Comparison of ENCODE assay signal across 8 cellular contexts in genomic region chr19:10604460-10604980, GRCh38. TPM values are rescaled to one million over a fixed set of nuclear protein-coding genes. Genes with fewer than 3 reads are reported as not detected.
DNase-seq lines count a peak whose midpoint lies in the region; ATAC-seq and TF ChIP-seq lines count a peak whose summit lies in the region.

No MANE protein-coding gene starts in this region.

- H3K4me1 ChIP-seq in body of pancreas = peaks cover 27% of the 10 kb centered on the region

- peak overlapping the region; percentile 96 to 99 (median 99) for H3K27ac Mint-ChIP-seq in IgD-negative memory B cell
- peak overlapping the region; percentile 97 to 100 (median 100) for H3K27ac Mint-ChIP-seq in naive B cell

- intact Hi-C loops in body of pancreas (cut with DNase I) = no loop called here

- ATAC-seq in body of pancreas = no peak
- peak; percentile 19 to 26 for ATAC-seq in naive B cell (ENCODE audit: low read depth in 2 of 2)
- no peak for ATAC-seq in HG03571 (IDR thresholded peaks at IDR 0.05; ENCODE audit: unreplicated experiment)

- no peak for TF ChIP-seq POLR2A in body of pancreas (IDR thresholded peaks at IDR 0.05)

- H3K27me3 Mint-ChIP-seq in IgD-negative memory B cell = no peaks in the 10 kb centered on the region
- no peaks in the 10 kb centered on the region for H3K27me3 Mint-ChIP-seq in naive B cell

- H3K36me3 ChIP-seq in body of pancreas (replicated peaks in 1 of 2; ENCODE audit: insufficient read depth in 1 of 2, low read depth in 2 of 2) (no peaks in the 10 kb centered on the region), H7 (replicated peaks; ENCODE audit: control insufficient read depth, insufficient read depth, low read length) (no peaks in the 10 kb centered on the region)

- H3K27me3 ChIP-seq in body of pancreas (no peaks in the 10 kb centered on the region), H7 (ENCODE audit: control insufficient read depth, insufficient read depth, low read length) (no peaks in the 10 kb centered on the region)

- no peaks in the 10 kb centered on the region for H3K9me3 ChIP-seq in body of pancreas

- WGBS in body of pancreas, 2 donors = 75 to 89% methylated on average over 5 to 9 of the region's 9 CpGs

- peak overlapping the region; percentile 47 to 86 (median 66) for H3K27ac ChIP-seq in body of pancreas

- DNase-seq in GM12864 (ENCODE audit: low read depth) (no peak), body of pancreas (peak in 1 of 4 donors; percentile 17), naive B cell (no peak), H7 (no peak), SHP77 treated with DMSO at 0.1 percent for 48 hours (lab: John Stamatoyannopoulos, UW) (no peak), NCI-H1436 (lab: John Stamatoyannopoulos, UW) (no peak)

- H3K4me3 Mint-ChIP-seq in IgD-negative memory B cell (peak overlapping the region; percentile 87 to 97 (median 96)), naive B cell (peak overlapping the region; percentile 88 to 100 (median 99))

- peaks cover 2% of the 10 kb centered on the region for H3K36me3 Mint-ChIP-seq in IgD-negative memory B cell
- H3K36me3 Mint-ChIP-seq in naive B cell = peaks cover 0 to 8% of the 10 kb centered on the region in 2 donors

- TF ChIP-seq CTCF in GM12864 (IDR thresholded peaks at IDR 0.05; ENCODE audit: low read depth, low read length, missing control alignments) (no peak), body of pancreas (IDR thresholded peaks at IDR 0.05) (no peak)

- H3K9me3 Mint-ChIP-seq in IgD-negative memory B cell = no peaks in the 10 kb centered on the region
- H3K9me3 Mint-ChIP-seq in naive B cell = no peaks in the 10 kb centered on the region

- H3K4me3 ChIP-seq in GM12864 (ENCODE audit: low read depth, low read length) (peak overlapping the region; percentile 86; the same call in 1 of the 2 replicates), body of pancreas (no peak overlapping the region), H7 (ENCODE audit: insufficient read depth, low read depth, low read length) (no peak overlapping the region)

- H3K4me1 Mint-ChIP-seq in IgD-negative memory B cell (peaks cover 16 to 21% (median 20%) of the 10 kb centered on the region in 3 donors), naive B cell (peaks cover 20 to 71% (median 37%) of the 10 kb centered on the region in 3 donors)

RNA-seq across cellular contexts. Expression of gene AP1M2, which starts 17.4 kb away (rescaled TPM):
- polyA plus RNA-seq in IgD-negative memory B cell (not detected), naive B cell (ENCODE audit: low read depth in 6 of 6) (under 1 TPM in 2 of 6 donors, not detected in 4; 0.66 to 0.94 TPM)
- 10 to 100 TPM; 25.7 to 30.6 TPM for total RNA-seq in body of pancreas
- 16.4 and 23.7 TPM in 2 replicates for total RNA-seq in H7 (2014; rRNA removed; shearing (Covaris generic))

RNA-seq across cellular contexts. Expression of gene SLC44A2, which starts 20.8 kb away (rescaled TPM):
- polyA plus RNA-seq in IgD-negative memory B cell (332 TPM), naive B cell (ENCODE audit: low read depth in 6 of 6) (100 to 1,000 TPM; 290 to 499 (median 313) TPM)
- total RNA-seq in body of pancreas = 10 to 100 TPM; 47.5 to 56.4 TPM
- total RNA-seq in H7 (2014; rRNA removed; shearing (Covaris generic)) = 39.4 and 43.0 TPM in 2 replicates

RNA-seq across cellular contexts. Expression of gene CDKN2D, which starts 35.7 kb away (rescaled TPM):
- polyA plus RNA-seq in IgD-negative memory B cell = 193 TPM
- total RNA-seq in body of pancreas = 1 to 10 TPM; 2.6 to 4.9 TPM
- 100 to 1,000 TPM; 110 to 209 (median 153) TPM for polyA plus RNA-seq in naive B cell (ENCODE audit: low read depth in 6 of 6)
- total RNA-seq in H7 (2014; rRNA removed; shearing (Covaris generic)) = 4.7 and 5.6 TPM in 2 replicates

RNA-seq across cellular contexts. Expression of gene KRI1, which starts 38.7 kb away (rescaled TPM):
- polyA plus RNA-seq in IgD-negative memory B cell (35.6 TPM), naive B cell (ENCODE audit: low read depth in 6 of 6) (10 to 100 TPM; 10.6 to 47.6 (median 16.5) TPM)
- total RNA-seq in body of pancreas = 10 to 100 TPM; 24.1 to 28.8 TPM
- total RNA-seq in H7 (2014; rRNA removed; shearing (Covaris generic)) = 19.3 and 21.6 TPM in 2 replicates

RNA-seq across cellular contexts. Expression of gene ILF3, which starts 49.6 kb away (rescaled TPM):
- polyA plus RNA-seq in IgD-negative memory B cell = 106 TPM
- 100 to 1,000 TPM in 1 of 2 donors, 10 to 100 TPM in 1; 90.3 to 150 TPM for total RNA-seq in body of pancreas
- 10 to 100 TPM; 34.2 to 95.0 (median 71.6) TPM for polyA plus RNA-seq in naive B cell (ENCODE audit: low read depth in 6 of 6)
- 354 and 378 TPM in 2 replicates for total RNA-seq in H7 (2014; rRNA removed; shearing (Covaris generic))

Comparison
In these comparisons a context has a peak if more than half of its experiments do, and no peak if none do; other contexts are left out.
1. ATAC-seq: peak in naive B cell (2 of 2); none in body of pancreas (single experiment) and HG03571 (single experiment).